In genomic region chr5:122256388-122256787, GRCh38 we compare ENCODE assay signal across 27 cellular contexts.
"Had no signal": no experiment of that assay in that cellular context is flagged by ENCODE, and none has a peak within 500 bp of the region (broad histone marks: within the 10 kb centered on the region; RNA-seq: fewer than 3 reads in every experiment).

No MANE protein-coding gene starts in this region.

- H3K4me3 ChIP-seq: stomach, suprapubic skin, testis, thoracic aorta, thyroid gland, tibial artery, tibial nerve, transverse colon, upper lobe of left lung, upper lobe of right lung, uterus, vagina had no signal

- H3K27ac ChIP-seq: stomach, suprapubic skin, testis, thoracic aorta, thyroid gland, tibial artery, tibial nerve, transverse colon, upper lobe of left lung, upper lobe of right lung, uterus, vagina had no signal

- H3K4me1 ChIP-seq: stomach, suprapubic skin, testis, thyroid gland, tibial nerve, upper lobe of left lung, upper lobe of right lung, uterus, vagina had no signal

- H3K9me3 ChIP-seq: testis, thyroid gland had no signal

- H3K27me3 ChIP-seq: stomach, suprapubic skin, testis, thyroid gland, tibial artery, tibial nerve, transverse colon, upper lobe of left lung, upper lobe of right lung, uterus, vagina had no signal

- DNase-seq: stimulated activated CD4-positive, alpha-beta T cell treated with anti-CD3 and anti-CD28 coated beads, Interleukin-2, amount 100 ng/mL, for 48 hours; stimulated activated CD4-positive, alpha-beta T cell treated with anti-CD3 and anti-CD28 coated beads, Interleukin-4, amount 100 ng/mL, for 1 hour; stimulated activated CD4-positive, alpha-beta T cell treated with anti-CD3 and anti-CD28 coated beads, Interleukin-4, amount 100 ng/mL, for 24 hours; stimulated activated CD4-positive, alpha-beta T cell treated with anti-CD3 and anti-CD28 coated beads, Interleukin-4, amount 100 ng/mL, for 4 hours; stimulated activated CD8-positive, alpha-beta memory T cell treated with anti-CD3 and anti-CD28 coated beads, Interleukin-4, amount 100 ng/mL, for 48 hours; stimulated activated naive B cell treated with anti-CD40 and anti-IgM and Interleukin-4, amounts not matched to agents 10 μg/mL and 1 μg/mL and 100 μg/mL, for 72 hours; stimulated activated naive CD4-positive, alpha-beta T cell; stimulated activated naive CD4-positive, alpha-beta T cell treated with Interleukin-2 at 50 U/mL for 16 hours; stimulated activated naive CD8-positive, alpha-beta T cell treated with anti-CD3 and anti-CD28 coated beads, Interleukin-15, amount 100 ng/mL, for 72 hours; stimulated activated naive CD8-positive, alpha-beta T cell treated with anti-CD3 and anti-CD28 coated beads, Interleukin-15, Interleukin-2, amounts not matched to agents 100 U/mL and 50 U/mL, for 24 hours; stomach; substantia nigra; testis; thyroid gland; tibial artery; transverse colon; trophoblast cell; upper lobe of left lung; upper lobe of right lung; uterus had no signal

- FAIRE-seq: urothelium cell line had no signal

- H3K36me3 ChIP-seq: stomach, suprapubic skin, thoracic aorta, thyroid gland, tibial artery, tibial nerve, transverse colon, upper lobe of left lung, upper lobe of right lung, uterus, vagina had no signal

- ATAC-seq: stimulated activated effector memory CD8-positive, alpha-beta T cell treated with anti-CD3 and anti-CD28 coated beads, Interleukin-12 subunit alpha, Interleukin-12 subunit beta, amount 100 ng/mL, for 72 hours; stimulated activated memory B cell treated with anti-CD40 and anti-IgM and Interleukin-4, amounts not matched to agents 10 μg/mL and 1 μg/mL and 100 μg/mL, for 72 hours; stimulated activated naive B cell treated with anti-CD40 and anti-IgM and Interleukin-4, amounts not matched to agents 10 μg/mL and 1 μg/mL and 100 μg/mL, for 72 hours; stimulated activated naive CD8-positive, alpha-beta T cell treated with anti-CD3 and anti-CD28 coated beads, Interleukin-15, amount 100 ng/mL, for 72 hours; stimulated activated naive CD8-positive, alpha-beta T cell treated with anti-CD3 and anti-CD28 coated beads, Interleukin-15, Interleukin-2, amounts not matched to agents 100 U/mL and 50 U/mL, for 24 hours; upper lobe of right lung had no signal
